Comparison of ENCODE assay signal across 8 cellular contexts in the genomic region with DNA sequence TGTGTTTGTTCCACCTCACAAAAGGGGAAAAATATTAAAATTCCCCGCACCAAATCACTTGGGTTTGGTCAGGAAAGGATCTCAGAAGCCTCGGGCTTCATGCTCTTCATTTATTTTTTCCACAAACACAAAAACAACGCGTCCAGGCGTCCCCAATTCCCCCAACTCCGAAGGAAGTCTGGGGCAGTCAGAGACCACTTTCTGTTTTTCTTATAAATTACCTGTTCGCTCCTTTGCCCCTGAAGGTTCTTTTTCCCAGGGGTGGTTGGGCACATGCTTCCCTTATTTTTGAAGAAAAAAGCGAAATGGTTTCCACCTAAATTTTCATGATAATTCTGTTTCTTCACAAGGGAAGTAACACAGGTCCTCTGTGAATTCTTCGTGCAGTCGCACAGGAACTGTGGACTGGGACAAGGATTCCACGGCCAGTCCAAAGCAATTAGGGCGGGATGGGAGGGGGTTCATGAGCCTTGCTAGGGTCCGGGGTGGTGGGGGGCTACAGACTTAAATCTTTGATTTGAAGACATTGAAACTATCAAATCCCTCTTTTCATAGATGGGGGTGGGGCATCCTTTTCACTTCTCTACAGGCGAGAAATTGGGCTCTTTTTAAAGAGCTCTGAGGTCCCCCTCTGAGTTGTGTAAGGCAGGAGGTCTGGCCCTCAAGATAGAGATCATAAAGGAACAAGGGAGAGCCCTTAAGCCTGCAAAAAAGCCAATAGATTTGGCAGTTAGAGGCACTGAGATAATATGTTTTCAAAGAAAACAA. TPM values are rescaled to one million over a fixed set of nuclear protein-coding genes. Genes with fewer than 3 reads are reported as not detected.
DNase-seq lines count a peak whose midpoint lies in the region; ATAC-seq and TF ChIP-seq lines count a peak whose summit lies in the region.

No MANE protein-coding gene starts in this region.

- H3K4me1 Mint-ChIP-seq in Caco-2 (ENCODE audit: low read depth, unreplicated experiment) = peaks cover 11% of the 10 kb centered on the region
- peaks cover 21% of the 10 kb centered on the region for H3K4me1 Mint-ChIP-seq in HFFc6 (ENCODE audit: low read depth)

- no CpG with 5 or more reads among the region's 14 CpGs for WGBS in mesendoderm (ENCODE audit: extremely low coverage, insufficient coverage, low lambda C conversion rate)
- 1% methylated on average over 14 of the region's 14 CpGs for WGBS in tibial nerve, 2 donors

- CTCF ChIA-PET in Caco-2 (lab: Charles Lee) = interaction anchor here (1.6 to 2.2 kb wide), 2 partner anchors 24 to 31 kb away, joined by 5 to 8 read pairs; a partner anchor contains a TSS

- no peak for TF ChIP-seq POLR2A in tibial nerve (IDR thresholded peaks at IDR 0.05)

- peak in 1 of 2 donors; percentile 4 for TF ChIP-seq EP300 in tibial nerve (IDR thresholded peaks at IDR 0.05)

- H3K9me3 Mint-ChIP-seq in Caco-2 (ENCODE audit: unreplicated experiment) = no peaks in the 10 kb centered on the region
- no peaks in the 10 kb centered on the region; the same call in 1 of the 2 replicates for H3K9me3 Mint-ChIP-seq in HFFc6

- no peak overlapping the region for H4K5ac ChIP-seq in mesendoderm (ENCODE audit: low read length)

- H4K8ac ChIP-seq in mesendoderm (ENCODE audit: low read depth, low read length) = no peak overlapping the region

- no peaks in the 10 kb centered on the region for H3K27me3 ChIP-seq in Caco-2 (replicated peaks; ENCODE audit: control insufficient read depth, insufficient read depth, low read length)
- no peaks in the 10 kb centered on the region for H3K27me3 ChIP-seq in dorsolateral prefrontal cortex
- H3K27me3 ChIP-seq in mesendoderm (ENCODE audit: insufficient read depth, low read length, poor library complexity) = no peaks in the 10 kb centered on the region
- no peaks in the 10 kb centered on the region for H3K27me3 ChIP-seq in tibial nerve

- H3K36me3 ChIP-seq in Caco-2 (ENCODE audit: control insufficient read depth, insufficient read depth, low read length) (no peaks in the 10 kb centered on the region), mesendoderm (ENCODE audit: control insufficient read depth, insufficient read depth, low read length) (no peaks in the 10 kb centered on the region), tibial nerve (no peaks in the 10 kb centered on the region)

- H2BK5ac ChIP-seq in mesendoderm (ENCODE audit: low read length) = peak overlapping the region; percentile 57

- no peak overlapping the region for H2AK5ac ChIP-seq in mesendoderm (ENCODE audit: low read length)

- H3K4me3 ChIP-seq in Caco-2 (ENCODE audit: low read depth, low read length) (peak overlapping the region; percentile 64), dorsolateral prefrontal cortex (peak overlapping the region; percentile 55 to 99 (median 81)), mesendoderm (ENCODE audit: low read length) (no peak overlapping the region), tibial nerve (peak overlapping the region; percentile 56 to 92 (median 86))

- H3K36me3 Mint-ChIP-seq in Caco-2 (ENCODE audit: insufficient read depth, unreplicated experiment) = peaks cover 52% of the 10 kb centered on the region
- H3K36me3 Mint-ChIP-seq in HFFc6 (ENCODE audit: low read depth) = no peaks in the 10 kb centered on the region

- POLR2A ChIA-PET in Caco-2 (lab: Charles Lee) = interaction anchor here (0.5 to 4.8 kb wide), 13 partner anchors 11 to 1809 kb away, joined by 3 to 56 read pairs (median 5); a partner anchor contains a TSS

- H2BK120ac ChIP-seq in mesendoderm (ENCODE audit: low read depth, low read length) = peak overlapping the region; percentile 61

- peak overlapping the region; percentile 69 for H3K56ac ChIP-seq in mesendoderm (ENCODE audit: low read length)

- peak overlapping the region; percentile 93 for H3K27ac Mint-ChIP-seq in Caco-2 (ENCODE audit: unreplicated experiment)
- peak overlapping the region; percentile 98 for H3K27ac Mint-ChIP-seq in HFFc6

- H3K27ac ChIP-seq in dorsolateral prefrontal cortex = peak overlapping the region; percentile 61 to 98 (median 92)
- H3K27ac ChIP-seq in mesendoderm (ENCODE audit: low read depth, low read length) = peak overlapping the region; percentile 31
- peak overlapping the region; percentile 85 to 100 (median 96) for H3K27ac ChIP-seq in tibial nerve

- H3K23ac ChIP-seq in mesendoderm (ENCODE audit: low read length) = no peak overlapping the region

- H3K27me3 Mint-ChIP-seq in Caco-2 (ENCODE audit: insufficient read depth, unreplicated experiment) (no peaks in the 10 kb centered on the region), HFFc6 (ENCODE audit: insufficient read depth) (peaks cover 6% of the 10 kb centered on the region)

- peak overlapping the region; percentile 7 for H3K4me2 ChIP-seq in mesendoderm (ENCODE audit: low read length)

- DNase-seq in Caco-2 = peak; percentile 38 to 46
- no peak for DNase-seq in HFFc6
- DNase-seq in SK-N-DZ (ENCODE audit: low spot score) = peak; percentile 63
- peak in 1 of 10 donors; percentile 27 for DNase-seq in dorsolateral prefrontal cortex
- peak; percentile 59 for DNase-seq in mesendoderm
- DNase-seq in tibial nerve (ENCODE audit: low spot score in 2 of 2) = peak in 1 of 2 donors; percentile 27

- H3K9me3 ChIP-seq in Caco-2 = no peaks in the 10 kb centered on the region
- no peaks in the 10 kb centered on the region for H3K9me3 ChIP-seq in tibial nerve

- peak overlapping the region; percentile 44 for H3K4ac ChIP-seq in mesendoderm (ENCODE audit: low read depth, low read length)

- peak overlapping the region; percentile 63 for H3K9ac ChIP-seq in mesendoderm (ENCODE audit: low read length)

- no peak for ATAC-seq in HG03159 (IDR thresholded peaks at IDR 0.05; ENCODE audit: unreplicated experiment)
- no peak for ATAC-seq in HG02973 (IDR thresholded peaks at IDR 0.05; ENCODE audit: unreplicated experiment)

- peak overlapping the region; percentile 82 for H3K18ac ChIP-seq in mesendoderm (ENCODE audit: low read length)

- TF ChIP-seq CTCF in Caco-2 (IDR thresholded peaks at IDR 0.05; ENCODE audit: insufficient read depth in 1 of 2, low read depth in 1 of 2, low read length in 1 of 2, severe bottlenecking in 1 of 2, unreplicated experiment in 1 of 2) = no peak
- TF ChIP-seq CTCF in HFFc6 (IDR thresholded peaks at IDR 0.05) = no peak
- TF ChIP-seq CTCF in dorsolateral prefrontal cortex (IDR thresholded peaks at IDR 0.05 in 54 of 56, conservative IDR thresholded peaks at IDR 0.05 in 2 of 56; ENCODE audit: low read depth in 1 of 56, partially characterized antibody in 56 of 56) = peak in 1 of 56 donors; percentile 4
- TF ChIP-seq CTCF in tibial nerve (IDR thresholded peaks at IDR 0.05) = no peak

- peak overlapping the region; percentile 27 for H2BK15ac ChIP-seq in mesendoderm (replicated peaks; ENCODE audit: low read depth)

- H3K4me3 Mint-ChIP-seq in Caco-2 (ENCODE audit: unreplicated experiment) (peak overlapping the region; percentile 83), HFFc6 (peak overlapping the region; percentile 92)

- H3K4me1 ChIP-seq in Caco-2 (peaks cover 9% of the 10 kb centered on the region), mesendoderm (ENCODE audit: control insufficient read depth, low read depth, low read length) (no peaks in the 10 kb centered on the region), tibial nerve (peaks cover 0 to 19% (median 4%) of the 10 kb centered on the region in 4 donors)

- H3K79me2 ChIP-seq in mesendoderm (ENCODE audit: control insufficient read depth, insufficient read depth, low read length) = no peaks in the 10 kb centered on the region

- BruUV-seq in Caco-2 (replicated peaks; lab: Mats Ljungman, UMichigan) = no TSS peak

- H3K79me1 ChIP-seq in mesendoderm (ENCODE audit: low read length) = no peaks in the 10 kb centered on the region

- intact Hi-C loops in Caco-2 (cut with micrococcal nuclease; ENCODE audit: unreplicated experiment) = loop anchor here (2.0 to 5.0 kb wide), 2 partner anchors 46 to 141 kb away; a partner anchor contains a TSS
- intact Hi-C loops in dorsolateral prefrontal cortex (cut with DNase I) = loop anchor here (2.0 to 10.0 kb wide), 3 partner anchors 48 to 138 kb away; a partner anchor contains a TSS

RNA-seq across cellular contexts. Expression of a gene that starts 30.5 kb away (rescaled TPM):
- total RNA-seq in Caco-2 (2022) (5.7 and 7.4 TPM in 2 replicates), dorsolateral prefrontal cortex (1 to 10 TPM in 117 of 120 experiments, under 1 TPM in 3; 0.71 to 8.5 (median 2.6) TPM), tibial nerve (10 to 100 TPM in 2 of 4 donors, 1 to 10 TPM in 2; 5.9 to 11.0 (median 9.0) TPM)
- total RNA-seq in HFFc6 (2021; fragmentation: NEBNext Ultra II Directional; extraction: Animal tissue kit (Norgen Biotek cat#: 25700)) = 10 to 100 TPM; 16.1 to 21.7 (median 18.3) TPM
- polyA plus RNA-seq in SK-N-DZ (2014; cell fraction: cytosol; rRNA removed) = not detected in 2 replicates
- polyA plus RNA-seq in SK-N-DZ (2014; cell fraction: nucleus; rRNA removed) = not detected in 2 replicates
- polyA plus RNA-seq in mesendoderm (2013, experiment 1 of 2) = 0.28 TPM
- 0.41 TPM for polyA plus RNA-seq in mesendoderm (2013, experiment 2 of 2)

Comparison
In these comparisons a context has a peak if more than half of its experiments do, and no peak if none do; other contexts are left out.
1. H3K27ac ChIP-seq: peak in every context shown above with its lines; median percentile 96 in tibial nerve; 92 in dorsolateral prefrontal cortex; 31 in mesendoderm.